15 cellular contexts compared by ENCODE assay signal in genomic region chr7:42198974-42199668, GRCh38. TPM values are rescaled to one million over a fixed set of nuclear protein-coding genes. Genes with fewer than 3 reads are reported as not detected.
DNase-seq lines count a peak whose midpoint lies in the region; TF ChIP-seq lines count a peak whose summit lies in the region.
"Had no signal": no experiment of that assay in that cellular context is flagged by ENCODE, and none has a peak within 500 bp of the region (broad histone marks: within the 10 kb centered on the region; RNA-seq: fewer than 3 reads in every experiment).

No MANE protein-coding gene starts in this region.

- WGBS in SK-N-SH (ENCODE audit: low lambda C conversion rate), result 2% methylated on average over 8 of the region's 8 CpGs

- H3K36me3 ChIP-seq in BLaER1 (peaks cover 19% of the 10 kb centered on the region; the same call in 1 of the 2 replicates), neural progenitor cell (no peaks in the 10 kb centered on the region), SK-N-SH (replicated peaks in 1 of 2; ENCODE audit: control insufficient read depth in 1 of 2, insufficient read depth in 2 of 2, low read length in 1 of 2) (no peaks in the 10 kb centered on the region)
- H3K36me3 ChIP-seq: pancreas had no signal

- H3K4me1 Mint-ChIP-seq in neural progenitor cell, result peaks cover 45% of the 10 kb centered on the region

- H3K9me3 ChIP-seq in BLaER1 (peaks cover 4% of the 10 kb centered on the region; the same call in 1 of the 2 replicates), neural progenitor cell (ENCODE audit: low read depth) (no peaks in the 10 kb centered on the region), SK-N-SH (no peaks in the 10 kb centered on the region)
- H3K9me3 ChIP-seq: pancreas had no signal

- H3K9me2 ChIP-seq in SK-N-SH, result no peaks in the 10 kb centered on the region

- peaks cover 1% of the 10 kb centered on the region for H3K9me3 Mint-ChIP-seq in neural progenitor cell
- H3K9me3 Mint-ChIP-seq: activated T-helper 1 cell treated with anti-CD3 and anti-CD28 coated beads, Interleukin-12 subunit alpha, Interleukin-12 subunit beta, Interleukin-2, Interleukin-4 antibody, amounts not matched to agents 30 ng/mL and 10 ng/mL and 1 ng/mL, durations not matched to agents 14 hours and 24 hours and 36 hours had no signal

- no peak for TF ChIP-seq EP300 in SK-N-SH (IDR thresholded peaks at IDR 0.05; ENCODE audit: borderline replicate concordance in 1 of 2, low read depth in 1 of 2, low read length in 1 of 2)

- peaks cover 35% of the 10 kb centered on the region for H3K4me1 ChIP-seq in BLaER1
- peaks cover 40% of the 10 kb centered on the region for H3K4me1 ChIP-seq in neural progenitor cell
- no peaks in the 10 kb centered on the region for H3K4me1 ChIP-seq in SK-N-SH (ENCODE audit: control insufficient read depth in 1 of 2, insufficient read depth in 2 of 2, low read depth in 1 of 2, low read length in 1 of 2)
- H3K4me1 ChIP-seq: pancreas had no signal

- 0 out of 2 replicates have a peak overlapping the region, but pooled peaks have one; percentile 1 for H3K27ac ChIP-seq in BLaER1
- H3K27ac ChIP-seq in neural progenitor cell, result peak overlapping the region; percentile 24
- no peak overlapping the region for H3K27ac ChIP-seq in SK-N-SH (ENCODE audit: low read depth in 2 of 2, low read length in 1 of 2)
- H3K27ac ChIP-seq: pancreas had no signal

- H2AFZ ChIP-seq in neural progenitor cell (replicated peaks), result no peak overlapping the region
- no peak overlapping the region for H2AFZ ChIP-seq in SK-N-SH (ENCODE audit: low read depth)

- TF ChIP-seq RAD21 in SK-N-SH (IDR thresholded peaks at IDR 0.05; ENCODE audit: low read length), result no peak

- TF ChIP-seq CTCF in neural progenitor cell (IDR thresholded peaks at IDR 0.05), result no peak
- TF ChIP-seq CTCF in SK-N-SH (IDR thresholded peaks at IDR 0.05), result no peak

- H4K20me1 ChIP-seq in BLaER1, result no peaks in the 10 kb centered on the region
- peaks cover 100% of the 10 kb centered on the region for H4K20me1 ChIP-seq in neural progenitor cell (ENCODE audit: low read depth)
- H4K20me1 ChIP-seq in SK-N-SH (ENCODE audit: insufficient read depth), result no peaks in the 10 kb centered on the region

- CTCF ChIA-PET in SK-N-SH (lab: Yijun Ruan, JAX), result no interaction called here

- peaks cover 58% of the 10 kb centered on the region for H3K36me3 Mint-ChIP-seq in neural progenitor cell

- H3K4me3 Mint-ChIP-seq in neural progenitor cell, result no peak overlapping the region
- H3K4me3 Mint-ChIP-seq: activated T-helper 1 cell treated with anti-CD3 and anti-CD28 coated beads, Interleukin-12 subunit alpha, Interleukin-12 subunit beta, Interleukin-2, Interleukin-4 antibody, amounts not matched to agents 30 ng/mL and 10 ng/mL and 1 ng/mL, durations not matched to agents 14 hours and 24 hours and 36 hours had no signal

- H3K4me2 ChIP-seq in BLaER1 (peak overlapping the region; percentile 61), neural progenitor cell (no peak overlapping the region), SK-N-SH (no peak overlapping the region)

- POLR2A ChIA-PET in SK-N-SH (lab: Yijun Ruan, JAX), result no interaction called here

- H3K27me3 ChIP-seq in BLaER1 (no peaks in the 10 kb centered on the region), neural progenitor cell (no peaks in the 10 kb centered on the region), SK-N-SH (ENCODE audit: insufficient read depth) (peaks cover 65% of the 10 kb centered on the region)
- H3K27me3 ChIP-seq: pancreas had no signal

- H3K4me3 ChIP-seq in BLaER1, result no peak overlapping the region
- no peak overlapping the region for H3K4me3 ChIP-seq in neural progenitor cell
- H3K4me3 ChIP-seq in SK-N-SH (ENCODE audit: low read depth in 2 of 2, low read length in 1 of 2), result no peak overlapping the region
- H3K4me3 ChIP-seq: pancreas had no signal

- peaks cover 3% of the 10 kb centered on the region for H3K27me3 Mint-ChIP-seq in neural progenitor cell (ENCODE audit: insufficient read depth, low read depth)

- H3K79me2 ChIP-seq in neural progenitor cell (ENCODE audit: low read depth) (peaks cover 99% of the 10 kb centered on the region), SK-N-SH (ENCODE audit: insufficient read depth) (no peaks in the 10 kb centered on the region)

- no peak overlapping the region for H3K27ac Mint-ChIP-seq in neural progenitor cell
- H3K27ac Mint-ChIP-seq: activated T-helper 1 cell treated with anti-CD3 and anti-CD28 coated beads, Interleukin-12 subunit alpha, Interleukin-12 subunit beta, Interleukin-2, Interleukin-4 antibody, amounts not matched to agents 30 ng/mL and 10 ng/mL and 1 ng/mL, durations not matched to agents 14 hours and 24 hours and 36 hours had no signal

- DNase-seq in LoVo (ENCODE audit: low spot score) (peak; percentile 57), dedifferentiated amniotic fluid mesenchymal stem cell (ENCODE audit: extremely low spot score) (peak; percentile 79), neural progenitor cell (ENCODE audit: low spot score) (no peak), NCI-H187 treated with DMSO at 0.1 percent for 48 hours (lab: John Stamatoyannopoulos, UW) (no peak), NCI-H2227 (lab: John Stamatoyannopoulos, UW; ENCODE audit: unreplicated experiment) (no peak), cerebellar cortex (ENCODE audit: low spot score) (no peak), SK-N-SH (no peak)
- DNase-seq: activated CD4-positive, alpha-beta T cell treated with anti-CD3 and anti-CD28 coated beads, Interleukin-2, amount 50 U/mL, for 4 hours; effector CD8-positive, alpha-beta T cell; NCI-H2029 treated with DMSO at 0.1 percent for 48 hours; NCI-H526 treated with DMSO at 0.1 percent for 48 hours; pancreas; T-helper 9 cell had no signal

- H3K9ac ChIP-seq in BLaER1 (0 out of 2 replicates have a peak overlapping the region, but pooled peaks have one; percentile 6), neural progenitor cell (no peak overlapping the region), SK-N-SH (no peak overlapping the region)

- H3F3A ChIP-seq in neural progenitor cell (ENCODE audit: low read depth), result peaks cover 32% of the 10 kb centered on the region
- no peaks in the 10 kb centered on the region for H3F3A ChIP-seq in SK-N-SH (replicated peaks; ENCODE audit: insufficient read depth)

TF ChIP-seq in SK-N-SH, 30 proteins besides CTCF, POLR2A, EP300 and RAD21 (continues in another document):
- TF ChIP-seq, protein P1, sequence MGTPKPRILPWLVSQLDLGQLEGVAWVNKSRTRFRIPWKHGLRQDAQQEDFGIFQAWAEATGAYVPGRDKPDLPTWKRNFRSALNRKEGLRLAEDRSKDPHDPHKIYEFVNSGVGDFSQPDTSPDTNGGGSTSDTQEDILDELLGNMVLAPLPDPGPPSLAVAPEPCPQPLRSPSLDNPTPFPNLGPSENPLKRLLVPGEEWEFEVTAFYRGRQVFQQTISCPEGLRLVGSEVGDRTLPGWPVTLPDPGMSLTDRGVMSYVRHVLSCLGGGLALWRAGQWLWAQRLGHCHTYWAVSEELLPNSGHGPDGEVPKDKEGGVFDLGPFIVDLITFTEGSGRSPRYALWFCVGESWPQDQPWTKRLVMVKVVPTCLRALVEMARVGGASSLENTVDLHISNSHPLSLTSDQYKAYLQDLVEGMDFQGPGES (IDR thresholded peaks at IDR 0.05; ENCODE audit: low read depth, low read length), result no peak
- TF ChIP-seq TEAD4 (IDR thresholded peaks at IDR 0.05; ENCODE audit: borderline replicate concordance, insufficient read depth), result no peak
- TF ChIP-seq ELF1 (IDR thresholded peaks at IDR 0.05), result no peak
- TF ChIP-seq REST (IDR thresholded peaks at IDR 0.05; ENCODE audit: low read depth, low read length), result no peak
- no peak for TF ChIP-seq ZBTB33 (IDR thresholded peaks at IDR 0.05; ENCODE audit: borderline replicate concordance, low read depth)
- no peak for TF ChIP-seq FOXM1 (IDR thresholded peaks at IDR 0.05; ENCODE audit: low read depth)
- TF ChIP-seq POLR2AphosphoS5 (IDR thresholded peaks at IDR 0.05; ENCODE audit: low read depth, low read length), result no peak

RNA-seq across cellular contexts. Expression of gene GLI3, which starts 37.9 kb away (rescaled TPM):
- 32.0 and 33.0 TPM in 2 replicates for total RNA-seq in neural progenitor cell (ENCODE audit: low replicate concordance)
- polyA plus RNA-seq in SK-N-SH (2012; rRNA removed), result 0.08 and 0.10 TPM in 2 replicates
- polyA plus RNA-seq in SK-N-SH (2012; cell fraction: cytosol; rRNA removed), result 0.03 and 0.08 TPM in 2 replicates
- polyA plus RNA-seq in SK-N-SH (2012; cell fraction: nucleus; rRNA removed), result 0.01 and 0.05 TPM in 2 replicates
- total RNA-seq: activated T-helper 1 cell treated with anti-CD3 and anti-CD28 coated beads, Interleukin-12 subunit alpha, Interleukin-12 subunit beta, Interleukin-2, Interleukin-4 antibody, amounts not matched to agents 30 ng/mL and 10 ng/mL and 1 ng/mL, durations not matched to agents 14 hours and 24 hours and 36 hours had no signal

Comparison
In these comparisons a context has a peak if more than half of its experiments do, and no peak if none do; other contexts are left out.
1. H3K27ac ChIP-seq: peak in BLaER1 (single experiment) and neural progenitor cell (single experiment); none in SK-N-SH (0 of 2).
2. DNase-seq: peak in LoVo (single experiment) and dedifferentiated amniotic fluid mesenchymal stem cell (single experiment); none in neural progenitor cell (single experiment), NCI-H187 treated with DMSO at 0.1 percent for 48 hours (single experiment), NCI-H2227 (single experiment), cerebellar cortex (single experiment) and SK-N-SH (single experiment).